ENCODE assay signal across 8 cellular contexts in genomic region chr12:52213541-52214420, GRCh38. TPM values are rescaled to one million over a fixed set of nuclear protein-coding genes. Genes with fewer than 3 reads are reported as not detected.
A peak's percentile ranks its signal among the peaks of the same experiment; 100 is the strongest.
DNase-seq lines count a peak whose midpoint lies in the region; ATAC-seq, FAIRE-seq and TF ChIP-seq lines count a peak whose summit lies in the region.

No MANE protein-coding gene starts in this region.

- TF ChIP-seq CTCF in OCI-LY7 (conservative IDR thresholded peaks at IDR 0.05; ENCODE audit: low read length) (peak; percentile 86), foreskin fibroblast (IDR thresholded peaks at IDR 0.05; ENCODE audit: low read depth, low read length) (peak; percentile 100), osteoblast (IDR thresholded peaks at IDR 0.05; ENCODE audit: extremely low read depth, low read depth, low read length) (peak; percentile 99)

- peak; percentile 97 for FAIRE-seq in urothelium cell line (lab: Jason Lieb, UNC)

- no peak overlapping the region for H3K4me3 Mint-ChIP-seq in activated T-helper 2 cell treated with anti-CD3 and anti-CD28 coated beads, Interferon-gamma antibody, Interleukin-2, Interleukin-4, amounts not matched to agents 10 μg/mL and 5 μg/mL and 100 μg/mL, durations not matched to agents 14 hours and 24 hours and 36 hours (ENCODE audit: low read depth)

- CTCF ChIA-PET in OCI-LY7 (lab: Charles Lee; ENCODE audit: unreplicated experiment): no interaction called here

- H3K9me3 Mint-ChIP-seq in activated T-helper 2 cell treated with anti-CD3 and anti-CD28 coated beads, Interferon-gamma antibody, Interleukin-2, Interleukin-4, amounts not matched to agents 10 μg/mL and 5 μg/mL and 100 μg/mL, durations not matched to agents 14 hours and 24 hours and 36 hours: no peaks in the 10 kb centered on the region

- POLR2A ChIA-PET in OCI-LY7 (lab: Charles Lee): no interaction called here

- H3K4me1 ChIP-seq in OCI-LY7 (ENCODE audit: insufficient read depth, low read length, poor library complexity, severe bottlenecking) (no peaks in the 10 kb centered on the region), osteoblast (ENCODE audit: insufficient read depth, low read length) (peaks cover 21% of the 10 kb centered on the region)

- H2AFZ ChIP-seq in OCI-LY7 (ENCODE audit: low read length) (no peak overlapping the region), osteoblast (ENCODE audit: low read length) (no peak overlapping the region)

- no peaks in the 10 kb centered on the region for H3K9me3 ChIP-seq in OCI-LY7 (ENCODE audit: low read length)
- H3K9me3 ChIP-seq in osteoblast (ENCODE audit: low read depth, low read length): no peaks in the 10 kb centered on the region

- H3K27ac Mint-ChIP-seq in activated T-helper 2 cell treated with anti-CD3 and anti-CD28 coated beads, Interferon-gamma antibody, Interleukin-2, Interleukin-4, amounts not matched to agents 10 μg/mL and 5 μg/mL and 100 μg/mL, durations not matched to agents 14 hours and 24 hours and 36 hours: no peak overlapping the region

- H3K27ac ChIP-seq in OCI-LY7 (ENCODE audit: low read depth, low read length, poor library complexity, severe bottlenecking): no peak overlapping the region
- no peak overlapping the region for H3K27ac ChIP-seq in osteoblast (ENCODE audit: low read depth, low read length)

- H3K36me3 ChIP-seq in OCI-LY7 (ENCODE audit: insufficient read depth, low read length): no peaks in the 10 kb centered on the region
- no peaks in the 10 kb centered on the region for H3K36me3 ChIP-seq in osteoblast (ENCODE audit: insufficient read depth, low read length)

- H3K9me2 ChIP-seq in OCI-LY7 (ENCODE audit: insufficient read depth, low read length): no peaks in the 10 kb centered on the region

- H3K27me3 Mint-ChIP-seq in activated T-helper 2 cell treated with anti-CD3 and anti-CD28 coated beads, Interferon-gamma antibody, Interleukin-2, Interleukin-4, amounts not matched to agents 10 μg/mL and 5 μg/mL and 100 μg/mL, durations not matched to agents 14 hours and 24 hours and 36 hours (ENCODE audit: low read depth): peaks cover 8% of the 10 kb centered on the region

- H3K4me2 ChIP-seq in OCI-LY7 (ENCODE audit: low read length): no peak overlapping the region
- no peak overlapping the region for H3K4me2 ChIP-seq in osteoblast (ENCODE audit: insufficient read depth, low read length)

- no peaks in the 10 kb centered on the region for H3K27me3 ChIP-seq in osteoblast (ENCODE audit: insufficient read depth, low read length)

- peaks cover 2% of the 10 kb centered on the region for H3K4me1 Mint-ChIP-seq in activated T-helper 2 cell treated with anti-CD3 and anti-CD28 coated beads, Interferon-gamma antibody, Interleukin-2, Interleukin-4, amounts not matched to agents 10 μg/mL and 5 μg/mL and 100 μg/mL, durations not matched to agents 14 hours and 24 hours and 36 hours (ENCODE audit: low read depth)

- DNase-seq in DMS53 treated with DMSO at 0.1 percent for 48 hours (lab: John Stamatoyannopoulos, UW; ENCODE audit: unreplicated experiment): peak; percentile 97
- DNase-seq in OCI-LY7 (ENCODE audit: low spot score): peak; percentile 49
- peak; percentile 53 for DNase-seq in activated T-helper 2 cell treated with anti-CD3 and anti-CD28 coated beads, Interferon-gamma antibody, Interleukin-2, Interleukin-4, amounts not matched to agents 10 μg/mL and 5 μg/mL and 100 μg/mL, durations not matched to agents 14 hours and 24 hours and 36 hours (ENCODE audit: low spot score)
- DNase-seq in foreskin fibroblast: peak; percentile 75 to 93
- peak; percentile 94 for DNase-seq in osteoblast (ENCODE audit: insufficient read length, low spot score, missing footprints)
- peak; percentile 78 for DNase-seq in urothelium cell line (ENCODE audit: low spot score)
- DNase-seq in cerebellum (ENCODE audit: low spot score): no peak

- H3K4me3 ChIP-seq in OCI-LY7 (ENCODE audit: low read depth, low read length, poor library complexity, severe bottlenecking): no peak overlapping the region
- H3K4me3 ChIP-seq in foreskin fibroblast (ENCODE audit: low read depth in 1 of 2, low read length in 2 of 2): no peak overlapping the region
- no peak overlapping the region for H3K4me3 ChIP-seq in osteoblast (ENCODE audit: insufficient read depth, low read length)

- H4K20me1 ChIP-seq in OCI-LY7 (ENCODE audit: insufficient read depth, low read length): no peaks in the 10 kb centered on the region
- no peaks in the 10 kb centered on the region for H4K20me1 ChIP-seq in osteoblast (ENCODE audit: insufficient read depth, low read length)

- no peaks in the 10 kb centered on the region for H3K79me2 ChIP-seq in OCI-LY7 (ENCODE audit: insufficient read depth, low read depth, low read length)
- no peaks in the 10 kb centered on the region for H3K79me2 ChIP-seq in osteoblast (ENCODE audit: insufficient read depth, low read length)

- intact Hi-C loops in OCI-LY7 (cut with micrococcal nuclease; ENCODE audit: unreplicated experiment): loop anchor here (5.0 kb wide), 1 partner anchor 56 kb away; no protein-coding TSS in a partner anchor
- intact Hi-C loops in activated T-helper 2 cell treated with anti-CD3 and anti-CD28 coated beads, Interferon-gamma antibody, Interleukin-2, Interleukin-4, amounts not matched to agents 10 μg/mL and 5 μg/mL and 100 μg/mL, durations not matched to agents 14 hours and 24 hours and 36 hours (cut with micrococcal nuclease): loop anchor here (5.0 kb wide), 1 partner anchor 56 kb away; no protein-coding TSS in a partner anchor

- BruUV-seq in OCI-LY7 (replicated peaks; lab: Mats Ljungman, UMichigan): no TSS peak

- peak; percentile 50 for ATAC-seq in HG03354 (IDR thresholded peaks at IDR 0.05; ENCODE audit: poor library complexity, severe bottlenecking, unreplicated experiment)

- no peaks in the 10 kb centered on the region for H3K36me3 Mint-ChIP-seq in activated T-helper 2 cell treated with anti-CD3 and anti-CD28 coated beads, Interferon-gamma antibody, Interleukin-2, Interleukin-4, amounts not matched to agents 10 μg/mL and 5 μg/mL and 100 μg/mL, durations not matched to agents 14 hours and 24 hours and 36 hours (ENCODE audit: low read depth)

RNA-seq across cellular contexts. Expression of gene KRT7, which starts 19.3 kb away (rescaled TPM):
- total RNA-seq in OCI-LY7 (2014; rRNA removed; shearing (Covaris generic)): not detected in 2 replicates
- total RNA-seq in OCI-LY7 (2022) (1.9 TPM in 1 of 2 replicates, not detected in the other), osteoblast (20.9 and 27.9 TPM in 2 replicates), cerebellum (not detected)
- total RNA-seq in activated T-helper 2 cell treated with anti-CD3 and anti-CD28 coated beads, Interferon-gamma antibody, Interleukin-2, Interleukin-4, amounts not matched to agents 10 μg/mL and 5 μg/mL and 100 μg/mL, durations not matched to agents 14 hours and 24 hours and 36 hours: 4.2 and 4.7 TPM in 2 replicates

RNA-seq across cellular contexts. Expression of gene KRT80, which starts 22.0 kb away (rescaled TPM):
- not detected in 2 replicates for total RNA-seq in OCI-LY7 (2014; rRNA removed; shearing (Covaris generic))
- total RNA-seq in OCI-LY7 (2022): not detected in 2 replicates
- total RNA-seq in activated T-helper 2 cell treated with anti-CD3 and anti-CD28 coated beads, Interferon-gamma antibody, Interleukin-2, Interleukin-4, amounts not matched to agents 10 μg/mL and 5 μg/mL and 100 μg/mL, durations not matched to agents 14 hours and 24 hours and 36 hours: not detected in 2 replicates
- total RNA-seq in osteoblast: 0.59 and 0.72 TPM in 2 replicates
- not detected for total RNA-seq in cerebellum
